ENCODE assay signal across 28 cellular contexts in the genomic region with DNA sequence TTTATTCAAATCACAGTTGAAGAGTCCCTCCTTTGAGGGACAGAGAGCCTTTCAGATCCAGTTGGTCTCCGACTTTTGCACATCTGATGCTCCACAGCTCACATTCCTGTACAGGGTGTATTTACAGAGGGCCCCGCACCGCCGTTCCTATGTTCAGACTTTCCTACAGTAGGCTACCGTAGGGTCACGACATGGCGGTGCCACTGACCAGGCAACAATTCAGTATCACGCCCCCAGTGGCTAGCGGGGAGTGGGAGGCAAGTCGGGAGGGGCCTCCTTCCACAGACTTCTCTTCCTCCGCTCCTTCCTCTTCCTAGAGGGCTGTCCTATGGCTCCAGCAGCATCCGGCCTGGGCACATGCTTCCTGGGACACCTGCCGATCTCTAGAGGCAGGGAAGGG. TPM values are rescaled to one million over a fixed set of nuclear protein-coding genes. Genes with fewer than 3 reads are reported as not detected.
"Had no signal": no experiment of that assay in that cellular context is flagged by ENCODE, and none has a peak within 500 bp of the region (broad histone marks: within the 10 kb centered on the region; RNA-seq: fewer than 3 reads in every experiment).

No MANE protein-coding gene starts in this region.

- H3K36me3 ChIP-seq: ovary, right lobe of liver, stomach, thoracic aorta, thyroid gland, tibial nerve, upper lobe of left lung, vagina had no signal

- H3K4me1 Mint-ChIP-seq: naive B cell; naive thymus-derived CD8-positive, alpha-beta T cell; stimulated activated effector memory CD8-positive, alpha-beta T cell treated with anti-CD3 and anti-CD28 coated beads, Interleukin-12 subunit alpha, Interleukin-12 subunit beta, amount 100 ng/mL, for 72 hours; stimulated activated naive B cell treated with anti-CD40 and anti-IgM and Interleukin-4, amounts not matched to agents 10 μg/mL and 1 μg/mL and 100 μg/mL, for 72 hours had no signal

- H3K27me3 ChIP-seq: ovary, right lobe of liver, thyroid gland, upper lobe of left lung, vagina had no signal

- H3K9me3 Mint-ChIP-seq: naive thymus-derived CD8-positive, alpha-beta T cell; natural killer cell treated with Interleukin-12 subunit alpha and Interleukin-12 subunit beta and Interleukin-15 and Interleukin-18, amount 100 ng/mL, for 72 hours; stimulated activated effector memory CD8-positive, alpha-beta T cell treated with anti-CD3 and anti-CD28 coated beads, Interleukin-12 subunit alpha, Interleukin-12 subunit beta, amount 100 ng/mL, for 72 hours had no signal

- H3K27ac Mint-ChIP-seq: naive B cell; naive thymus-derived CD8-positive, alpha-beta T cell; natural killer cell treated with Interleukin-12 subunit alpha and Interleukin-12 subunit beta and Interleukin-15 and Interleukin-18, amount 100 ng/mL, for 72 hours; nephron progenitor cell; progenitor cell of endocrine pancreas; stimulated activated effector memory CD8-positive, alpha-beta T cell treated with anti-CD3 and anti-CD28 coated beads, Interleukin-12 subunit alpha, Interleukin-12 subunit beta, amount 100 ng/mL, for 72 hours; stimulated activated naive B cell treated with anti-CD40 and anti-IgM and Interleukin-4, amounts not matched to agents 10 μg/mL and 1 μg/mL and 100 μg/mL, for 72 hours had no signal

- H3K9ac ChIP-seq: parathyroid adenoma had no signal

- H3K4me3 Mint-ChIP-seq: naive B cell; naive thymus-derived CD8-positive, alpha-beta T cell; natural killer cell treated with Interleukin-12 subunit alpha and Interleukin-12 subunit beta and Interleukin-15 and Interleukin-18, amount 100 ng/mL, for 72 hours; nephron progenitor cell; neural crest cell; stimulated activated effector memory CD8-positive, alpha-beta T cell treated with anti-CD3 and anti-CD28 coated beads, Interleukin-12 subunit alpha, Interleukin-12 subunit beta, amount 100 ng/mL, for 72 hours; stimulated activated naive B cell treated with anti-CD40 and anti-IgM and Interleukin-4, amounts not matched to agents 10 μg/mL and 1 μg/mL and 100 μg/mL, for 72 hours had no signal

- ATAC-seq: naive thymus-derived CD8-positive, alpha-beta T cell; natural killer cell treated with Interleukin-12 subunit alpha and Interleukin-12 subunit beta and Interleukin-15 and Interleukin-18, amount 100 ng/mL, for 72 hours; psoas muscle; right cardiac atrium; stimulated activated effector memory CD8-positive, alpha-beta T cell treated with anti-CD3 and anti-CD28 coated beads, Interleukin-12 subunit alpha, Interleukin-12 subunit beta, amount 100 ng/mL, for 72 hours; stimulated activated naive B cell treated with anti-CD40 and anti-IgM and Interleukin-4, amounts not matched to agents 10 μg/mL and 1 μg/mL and 100 μg/mL, for 72 hours had no signal

- H3K9me3 ChIP-seq: ovary, psoas muscle, right lobe of liver, stomach, thoracic aorta, thyroid gland, tibial nerve, upper lobe of left lung, vagina had no signal

- H3K27ac ChIP-seq: ovary, parathyroid adenoma, psoas muscle, right lobe of liver, stomach, thoracic aorta, thyroid gland, tibial nerve, upper lobe of left lung, vagina had no signal

- DNase-seq: naive B cell; naive thymus-derived CD8-positive, alpha-beta T cell; nephron progenitor cell; occipital lobe; ovary; psoas muscle; right cardiac atrium; right lobe of liver; small intestine; stimulated activated CD4-positive, alpha-beta T cell treated with anti-CD3 and anti-CD28 coated beads, Interleukin-15, amount 100 ng/mL, for 24 hours; stimulated activated CD4-positive, alpha-beta T cell treated with anti-CD3 and anti-CD28 coated beads, Interleukin-2, amount 100 ng/mL, for 24 hours; stimulated activated CD4-positive, alpha-beta T cell treated with anti-CD3 and anti-CD28 coated beads, Interleukin-2, amount 100 ng/mL, for 48 hours; stimulated activated CD4-positive, alpha-beta T cell treated with anti-CD3 and anti-CD28 coated beads, Interleukin-4, amount 100 ng/mL, for 24 hours; stimulated activated naive B cell treated with anti-CD40 and anti-IgM and Interleukin-4, amounts not matched to agents 10 μg/mL and 1 μg/mL and 100 μg/mL, for 72 hours; stimulated activated naive CD4-positive, alpha-beta T cell treated with Interleukin-2 at 50 U/mL for 16 hours; stomach; thyroid gland; trophoblast cell; upper lobe of left lung had no signal

- H3K4me3 ChIP-seq: ovary, psoas muscle, right lobe of liver, stomach, thoracic aorta, tibial nerve, upper lobe of left lung, vagina had no signal

- H3K4me1 ChIP-seq: psoas muscle, stomach, vagina had no signal

RNA-seq across cellular contexts. Expression of gene ENO4, which starts 40.6 kb away (rescaled TPM):
- total RNA-seq: naive thymus-derived CD8-positive, alpha-beta T cell; natural killer cell treated with Interleukin-12 subunit alpha and Interleukin-12 subunit beta and Interleukin-15 and Interleukin-18, amount 100 ng/mL, for 72 hours; psoas muscle; right lobe of liver; skeletal muscle tissue; vagina had no signal
- polyA plus RNA-seq: naive thymus-derived CD8-positive, alpha-beta T cell; psoas muscle had no signal
